8 cellular contexts compared by ENCODE assay signal in the genomic region with DNA sequence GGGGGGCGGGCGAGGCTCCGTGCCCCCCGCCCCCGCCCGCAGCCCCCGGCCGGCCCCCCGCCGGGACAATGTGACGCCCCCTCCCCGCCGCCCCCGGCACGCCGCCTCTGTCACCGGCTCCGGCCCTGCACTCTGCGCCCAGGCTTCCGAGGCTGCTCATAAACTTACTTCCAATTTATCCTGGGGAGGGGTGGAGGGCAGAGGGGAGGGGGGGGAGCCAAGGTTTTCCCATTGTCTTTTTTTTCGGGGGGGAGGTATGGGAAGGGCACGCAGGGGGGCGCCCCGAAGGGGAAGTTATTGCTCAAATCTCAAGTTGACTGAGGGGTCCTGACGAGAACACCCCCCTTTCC. TPM values are rescaled to one million over a fixed set of nuclear protein-coding genes. Genes with fewer than 3 reads are reported as not detected.
A peak's percentile ranks its signal among the peaks of the same experiment; 100 is the strongest.
DNase-seq lines count a peak whose midpoint lies in the region; ATAC-seq and TF ChIP-seq lines count a peak whose summit lies in the region.

No MANE protein-coding gene starts in this region.

- no peaks in the 10 kb centered on the region for H3K27me3 ChIP-seq in CD8-positive, alpha-beta memory T cell (ENCODE audit: insufficient read depth, low read length, poor library complexity, severe bottlenecking)
- no peaks in the 10 kb centered on the region for H3K27me3 ChIP-seq in body of pancreas
- H3K27me3 ChIP-seq in left lung, result no peaks in the 10 kb centered on the region

- peaks cover 0 to 10% of the 10 kb centered on the region in 2 donors for H3K27me3 Mint-ChIP-seq in CD8-positive, alpha-beta memory T cell

- H3K9me3 Mint-ChIP-seq in CD8-positive, alpha-beta memory T cell, result no peaks in the 10 kb centered on the region

- TF ChIP-seq POLR2A in body of pancreas (IDR thresholded peaks at IDR 0.05), result no peak

- DNase-seq in CD8-positive, alpha-beta memory T cell, result peak in 2 of 5 donors; percentile 5 to 52
- DNase-seq in NCI-H2227 treated with DMSO at 0.1 percent for 48 hours (lab: John Stamatoyannopoulos, UW) (peak; percentile 44), body of pancreas (peak in 3 of 4 donors; percentile 17 to 26 (median 26)), left lung (peak in 1 of 2 donors; percentile 82), substantia nigra (lab: John Stamatoyannopoulos, UW) (peak in 11 of 49 donors; percentile 17 to 64 (median 46)), NCI-H2196 (lab: John Stamatoyannopoulos, UW; ENCODE audit: unreplicated experiment) (no peak), NCI-H1436 treated with DMSO at 0.1 percent for 48 hours (lab: John Stamatoyannopoulos, UW) (no peak)

- CTCF ChIA-PET in CD8-positive, alpha-beta memory T cell (lab: Charles Lee), result no interaction called here

- intact Hi-C loops in body of pancreas (cut with DNase I) (loop anchor here (10.0 kb wide), 1 partner anchor 204 kb away; no protein-coding TSS in a partner anchor), left lung (cut with DNase I) (loop anchor here in 1 of 2 donors (10.0 kb wide), 1 partner anchor 114 kb away; no protein-coding TSS in a partner anchor)

- H3K36me3 Mint-ChIP-seq in CD8-positive, alpha-beta memory T cell, result peaks cover 0 to 15% (median 0%) of the 10 kb centered on the region in 3 donors

- H3K9me3 ChIP-seq in CD8-positive, alpha-beta memory T cell (ENCODE audit: low read length), result no peaks in the 10 kb centered on the region
- H3K9me3 ChIP-seq in body of pancreas (no peaks in the 10 kb centered on the region), left lung (no peaks in the 10 kb centered on the region)

- H3K27ac Mint-ChIP-seq in CD8-positive, alpha-beta memory T cell, result peak overlapping the region in 7 of 8 donors; percentile 91 to 98 (median 91)

- peak overlapping the region; percentile 91 to 98 (median 93) for H3K4me3 Mint-ChIP-seq in CD8-positive, alpha-beta memory T cell

- H3K36me3 ChIP-seq in CD8-positive, alpha-beta memory T cell (ENCODE audit: insufficient read depth, low read length), result no peaks in the 10 kb centered on the region
- H3K36me3 ChIP-seq in body of pancreas (replicated peaks in 1 of 2; ENCODE audit: insufficient read depth in 1 of 2, low read depth in 2 of 2) (no peaks in the 10 kb centered on the region), left lung (no peaks in the 10 kb centered on the region)

- POLR2A ChIA-PET in CD8-positive, alpha-beta memory T cell (lab: Charles Lee), result interaction anchor here (0.6 to 1.2 kb wide), 3 partner anchors 15 to 25 kb away, joined by 3 read pairs; no protein-coding TSS in a partner anchor

- H3K4me1 Mint-ChIP-seq in CD8-positive, alpha-beta memory T cell, result peaks cover 40 to 48% (median 46%) of the 10 kb centered on the region in 3 donors

- 0% methylated on average over 6 to 10 of the region's 25 CpGs for WGBS in body of pancreas, 2 donors

- ATAC-seq in body of pancreas (no peak), left lung (peak; percentile 6), GM21737 (IDR thresholded peaks at IDR 0.05; ENCODE audit: unreplicated experiment) (no peak)

- TF ChIP-seq CTCF in body of pancreas (IDR thresholded peaks at IDR 0.05) (no peak), left lung (IDR thresholded peaks at IDR 0.05) (no peak)

- H3K27ac ChIP-seq in CD8-positive, alpha-beta memory T cell (ENCODE audit: low read depth, low read length), result peak overlapping the region; percentile 73
- H3K27ac ChIP-seq in body of pancreas (peak overlapping the region; percentile 86 to 96 (median 92)), left lung (peak overlapping the region; percentile 96 to 97), substantia nigra (ENCODE audit: low read depth, low read length, poor library complexity, severe bottlenecking) (peak overlapping the region; percentile 97)

- peaks cover 29% of the 10 kb centered on the region for H3K4me1 ChIP-seq in CD8-positive, alpha-beta memory T cell (ENCODE audit: insufficient read depth, low read length)
- H3K4me1 ChIP-seq in body of pancreas (peaks cover 44% of the 10 kb centered on the region), left lung (peaks cover 31 to 53% of the 10 kb centered on the region in 2 donors)

- H3K4me3 ChIP-seq in CD8-positive, alpha-beta memory T cell (ENCODE audit: low read length), result peak overlapping the region; percentile 81
- peak overlapping the region; percentile 46 to 57 for H3K4me3 ChIP-seq in body of pancreas
- peak overlapping the region; percentile 50 to 73 for H3K4me3 ChIP-seq in left lung

RNA-seq across cellular contexts. Expression of a gene that starts 0.9 kb away (rescaled TPM):
- total RNA-seq in CD8-positive, alpha-beta memory T cell, result 10 to 100 TPM; 30.5 to 33.5 TPM
- 14.1 TPM for polyA plus RNA-seq in CD8-positive, alpha-beta memory T cell
- total RNA-seq in body of pancreas (10 to 100 TPM; 11.7 to 49.4 TPM), left lung (10 to 100 TPM; 36.2 to 51.4 TPM)

Comparison
In these comparisons a context has a peak if more than half of its experiments do, and no peak if none do; other contexts are left out.
1. DNase-seq: peak in NCI-H2227 treated with DMSO at 0.1 percent for 48 hours (single experiment) and body of pancreas (3 of 4); none in NCI-H2196 (single experiment) and NCI-H1436 treated with DMSO at 0.1 percent for 48 hours (single experiment).
2. Peak in every context shown above with its lines, with median percentiles within 50 percentile points of each other: H3K27ac ChIP-seq and H3K4me3 ChIP-seq.